Comparison of ENCODE assay signal across 1 cellular context in the genomic region with DNA sequence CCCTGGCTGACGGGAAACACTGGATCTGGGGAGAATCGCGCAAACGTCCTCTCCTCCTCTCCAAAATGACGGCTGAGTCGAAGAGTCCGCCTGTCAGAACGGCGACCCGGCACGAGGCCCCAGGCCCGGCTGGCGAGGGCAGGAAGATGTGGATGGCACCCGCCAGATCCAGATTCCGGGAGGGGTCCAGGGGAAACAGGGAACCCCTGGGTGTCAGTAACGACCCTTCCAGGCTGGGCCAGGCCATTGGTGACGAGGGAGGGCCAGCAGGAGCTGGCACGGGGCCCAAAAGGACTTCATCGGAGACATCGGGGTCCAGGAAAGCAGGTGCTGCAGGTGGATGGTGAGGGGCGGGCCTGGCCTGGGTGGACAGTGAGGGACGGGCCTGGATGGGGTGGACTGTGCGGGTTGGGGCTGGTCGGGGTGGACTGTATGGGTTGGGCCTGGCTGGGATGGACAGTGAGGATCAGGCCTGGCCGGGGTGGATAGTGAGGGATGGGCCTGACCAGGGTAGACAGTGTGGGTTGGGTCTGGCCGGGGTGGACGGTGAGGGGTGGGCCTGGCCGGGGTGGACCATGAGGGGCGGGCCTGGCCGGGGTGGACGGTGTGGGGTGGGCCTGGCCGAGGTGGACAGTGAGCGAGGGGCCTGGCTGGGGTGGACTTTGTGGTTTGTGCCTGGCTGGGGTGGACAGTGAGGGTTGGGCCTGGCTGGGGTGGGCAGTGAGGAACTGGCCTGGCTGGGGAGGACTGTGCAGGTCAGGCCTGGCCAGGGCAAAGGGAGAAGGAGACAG.
TF ChIP-seq lines count a peak whose summit lies in the region.

No MANE protein-coding gene starts in this region.

TF ChIP-seq in IMR-90, 13 proteins besides CTCF, POLR2A, EP300 and RAD21 (continued from another document):
- no peak for TF ChIP-seq BHLHE40 (IDR thresholded peaks at IDR 0.05; ENCODE audit: low read depth, low read length)
- TF ChIP-seq, protein P1, sequence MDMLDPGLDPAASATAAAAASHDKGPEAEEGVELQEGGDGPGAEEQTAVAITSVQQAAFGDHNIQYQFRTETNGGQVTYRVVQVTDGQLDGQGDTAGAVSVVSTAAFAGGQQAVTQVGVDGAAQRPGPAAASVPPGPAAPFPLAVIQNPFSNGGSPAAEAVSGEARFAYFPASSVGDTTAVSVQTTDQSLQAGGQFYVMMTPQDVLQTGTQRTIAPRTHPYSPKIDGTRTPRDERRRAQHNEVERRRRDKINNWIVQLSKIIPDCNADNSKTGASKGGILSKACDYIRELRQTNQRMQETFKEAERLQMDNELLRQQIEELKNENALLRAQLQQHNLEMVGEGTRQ (IDR thresholded peaks at IDR 0.05; ENCODE audit: low read depth, low read length): no peak
- TF ChIP-seq, protein P2, sequence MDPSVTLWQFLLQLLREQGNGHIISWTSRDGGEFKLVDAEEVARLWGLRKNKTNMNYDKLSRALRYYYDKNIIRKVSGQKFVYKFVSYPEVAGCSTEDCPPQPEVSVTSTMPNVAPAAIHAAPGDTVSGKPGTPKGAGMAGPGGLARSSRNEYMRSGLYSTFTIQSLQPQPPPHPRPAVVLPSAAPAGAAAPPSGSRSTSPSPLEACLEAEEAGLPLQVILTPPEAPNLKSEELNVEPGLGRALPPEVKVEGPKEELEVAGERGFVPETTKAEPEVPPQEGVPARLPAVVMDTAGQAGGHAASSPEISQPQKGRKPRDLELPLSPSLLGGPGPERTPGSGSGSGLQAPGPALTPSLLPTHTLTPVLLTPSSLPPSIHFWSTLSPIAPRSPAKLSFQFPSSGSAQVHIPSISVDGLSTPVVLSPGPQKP (IDR thresholded peaks at IDR 0.05; ENCODE audit: borderline replicate concordance, low read depth, low read length): no peak
- no peak for TF ChIP-seq FOS (IDR thresholded peaks at IDR 0.05; ENCODE audit: low read depth, low read length)
- no peak for TF ChIP-seq SMC3 (IDR thresholded peaks at IDR 0.05; ENCODE audit: low read depth, low read length)
- TF ChIP-seq RFX5 (IDR thresholded peaks at IDR 0.05; ENCODE audit: low read depth, low read length): no peak
- no peak for TF ChIP-seq CHD1 (IDR thresholded peaks at IDR 0.05; ENCODE audit: low read depth, low read length)
TF ChIP-seq in IMR-90: peak in this region for 0.
